Comparison of ENCODE assay signal across 1 cellular context in genomic region chr3:64022451-64023186, GRCh38.
TF ChIP-seq lines count a peak whose summit lies in the region.

No MANE protein-coding gene starts in this region.

TF ChIP-seq in A549, 52 proteins besides CTCF, POLR2A, EP300 and RAD21 (continued from another document):
- no peak for TF ChIP-seq REST (IDR thresholded peaks at IDR 0.05)
- no peak for TF ChIP-seq ATOH8 (CRISPR knock-in tag; IDR thresholded peaks at IDR 0.05; ENCODE audit: low read depth)
TF ChIP-seq in A549: peak in this region for 0.
